Comparison of ENCODE assay signal across 17 cellular contexts in genomic region chr14:100074431-100075100, GRCh38. TPM values are rescaled to one million over a fixed set of nuclear protein-coding genes. Genes with fewer than 3 reads are reported as not detected.
A peak's percentile ranks its signal among the peaks of the same experiment; 100 is the strongest.
DNase-seq lines count a peak whose midpoint lies in the region; ATAC-seq and TF ChIP-seq lines count a peak whose summit lies in the region.
"Had no signal": no experiment of that assay in that cellular context is flagged by ENCODE, and none has a peak within 500 bp of the region (broad histone marks: within the 10 kb centered on the region; RNA-seq: fewer than 3 reads in every experiment).

No MANE protein-coding gene starts in this region.

- peaks cover 37% of the 10 kb centered on the region for H3K36me3 ChIP-seq in CD4-positive, alpha-beta memory T cell (ENCODE audit: insufficient read depth, low read length)
- H3K36me3 ChIP-seq in IMR-90 (ENCODE audit: control insufficient read depth, insufficient read depth, low read length) = no peaks in the 10 kb centered on the region
- H3K36me3 ChIP-seq: SJSA1 had no signal

- no peak overlapping the region for H2AFZ ChIP-seq in IMR-90 (replicated peaks; ENCODE audit: low read length, poor library complexity)

- H2AK9ac ChIP-seq in IMR-90 (replicated peaks; ENCODE audit: low read depth, low read length, poor library complexity) = no peak overlapping the region

- no peak overlapping the region for H4K8ac ChIP-seq in IMR-90 (ENCODE audit: low read depth in 2 of 2, low read length in 2 of 2)

- no peak overlapping the region for H3K4me2 ChIP-seq in IMR-90 (ENCODE audit: low read depth, low read length)

- no peak overlapping the region for H2BK20ac ChIP-seq in IMR-90 (ENCODE audit: low read depth, low read length)

- H4K5ac ChIP-seq in IMR-90 (ENCODE audit: low read depth, low read length) = no peak overlapping the region

- H3K4ac ChIP-seq in IMR-90 (ENCODE audit: low read depth, low read length) = no peak overlapping the region; the same call in 1 of the 2 replicates

- H3K9ac ChIP-seq in IMR-90 (ENCODE audit: low read depth, low read length) = no peak overlapping the region

- peak overlapping the region; percentile 71 to 89 (median 87) for H3K4me3 Mint-ChIP-seq in CD4-positive, alpha-beta memory T cell
- peak overlapping the region; percentile 88 for H3K4me3 Mint-ChIP-seq in activated naive CD8-positive, alpha-beta T cell
- H3K4me3 Mint-ChIP-seq in nephron progenitor cell (no peak overlapping the region), Calu3 (ENCODE audit: low read depth, unreplicated experiment) (no peak overlapping the region)

- no peak for TF ChIP-seq CTCF in IMR-90 (conservative IDR thresholded peaks at IDR 0.05; ENCODE audit: low read depth, low read length)
- TF ChIP-seq CTCF in nephron progenitor cell (IDR thresholded peaks at IDR 0.05) = no peak
- TF ChIP-seq CTCF in Calu3 (IDR thresholded peaks at IDR 0.05; ENCODE audit: unreplicated experiment) = no peak

- CTCF ChIA-PET in CD4-positive, alpha-beta memory T cell (lab: Charles Lee; ENCODE audit: partially characterized antibody) = interaction anchor here (1.0 to 49.4 kb wide), 5 partner anchors 3 to 91 kb away, joined by 3 to 1350 read pairs (median 100); partner anchors contain the start of gene EVL
- CTCF ChIA-PET in IMR-90 (lab: Yijun Ruan, JAX) = interaction anchor here (0.6 to 0.7 kb wide), 2 partner anchors 25 to 563 kb away, joined by 3 read pairs; no protein-coding TSS in a partner anchor
- CTCF ChIA-PET in Calu3 (lab: Charles Lee) = interaction anchor here (0.6 to 1.2 kb wide), 3 partner anchors 15 to 1580 kb away, joined by 3 read pairs; no protein-coding TSS in a partner anchor

- H3K9me3 Mint-ChIP-seq in CD4-positive, alpha-beta memory T cell = peaks cover 0 to 2% (median 0%) of the 10 kb centered on the region in 8 donors
- no peaks in the 10 kb centered on the region for H3K9me3 Mint-ChIP-seq in activated naive CD8-positive, alpha-beta T cell (ENCODE audit: low read depth)
- H3K9me3 Mint-ChIP-seq in nephron progenitor cell (peaks cover 6% of the 10 kb centered on the region), Calu3 (ENCODE audit: low read depth, unreplicated experiment) (no peaks in the 10 kb centered on the region)

- dilution Hi-C loops in IMR-90 (cut with HindIII; ENCODE audit: low sequenced_read_pairs, unreplicated experiment) = no loop called here

- no peak overlapping the region for H2BK120ac ChIP-seq in IMR-90 (ENCODE audit: low read depth, low read length)

- ATAC-seq in IMR-90 (ENCODE audit: low read depth) (no peak), GM18502 (IDR thresholded peaks at IDR 0.05; ENCODE audit: poor library complexity, unreplicated experiment) (no peak), left lobe of liver (no peak)

- H3K9me3 ChIP-seq in CD4-positive, alpha-beta memory T cell (ENCODE audit: control insufficient read depth in 1 of 2, low read length in 2 of 2) = no peaks in the 10 kb centered on the region
- H3K9me3 ChIP-seq in IMR-90 (ENCODE audit: control insufficient read depth, insufficient read depth, low read length) = no peaks in the 10 kb centered on the region
- H3K9me3 ChIP-seq: SJSA1 had no signal

- H3K56ac ChIP-seq in IMR-90 (ENCODE audit: extremely low read depth, insufficient read depth, low read length) = no peak overlapping the region

- peaks cover 2 to 10% of the 10 kb centered on the region in 2 experiments; a peak in 1 of 4 replicates for H3K79me1 ChIP-seq in IMR-90 (ENCODE audit: low read depth in 1 of 2, low read length in 2 of 2)

- H2BK5ac ChIP-seq in IMR-90 (ENCODE audit: low read depth, low read length, poor library complexity, severe bottlenecking) = no peak overlapping the region

- H3K18ac ChIP-seq in IMR-90 (ENCODE audit: low read depth, low read length) = no peak overlapping the region

- peak overlapping the region; percentile 91 to 99 (median 95) for H3K27ac Mint-ChIP-seq in CD4-positive, alpha-beta memory T cell
- peak overlapping the region; percentile 99 for H3K27ac Mint-ChIP-seq in activated naive CD8-positive, alpha-beta T cell
- H3K27ac Mint-ChIP-seq in nephron progenitor cell (peak overlapping the region; percentile 94), Calu3 (ENCODE audit: unreplicated experiment) (no peak overlapping the region)

- H4K20me1 ChIP-seq in IMR-90 (ENCODE audit: insufficient read depth, low read length) = peaks cover 18% of the 10 kb centered on the region

- H3K4me1 Mint-ChIP-seq in CD4-positive, alpha-beta memory T cell = peaks cover 80 to 99% (median 90%) of the 10 kb centered on the region in 4 donors
- H3K4me1 Mint-ChIP-seq in activated naive CD8-positive, alpha-beta T cell (ENCODE audit: low read depth) = peaks cover 94% of the 10 kb centered on the region
- H3K4me1 Mint-ChIP-seq in nephron progenitor cell (peaks cover 92% of the 10 kb centered on the region), Calu3 (ENCODE audit: low read depth, unreplicated experiment) (no peaks in the 10 kb centered on the region)

- H2AK5ac ChIP-seq in IMR-90 (ENCODE audit: low read depth, low read length) = no peak overlapping the region; the same call in 1 of the 2 replicates

- BruUV-seq in IMR-90 (replicated peaks; lab: Mats Ljungman, UMichigan) (no TSS peak), Calu3 (replicated peaks; lab: Mats Ljungman, UMichigan) (no TSS peak)

- peak overlapping the region in 1 of 2 donors; percentile 10 for H3K4me3 ChIP-seq in CD4-positive, alpha-beta memory T cell (ENCODE audit: low read length in 2 of 2)
- no peak overlapping the region for H3K4me3 ChIP-seq in IMR-90 (ENCODE audit: insufficient read depth, low read depth, low read length)
- H3K4me3 ChIP-seq: SJSA1 had no signal

- H3K27me3 ChIP-seq in CD4-positive, alpha-beta memory T cell (ENCODE audit: insufficient read depth, low read length) = no peaks in the 10 kb centered on the region
- H3K27me3 ChIP-seq in IMR-90 (ENCODE audit: control insufficient read depth, insufficient read depth, low read length) = no peaks in the 10 kb centered on the region
- H3K27me3 ChIP-seq: SJSA1 had no signal

- no peaks in the 10 kb centered on the region for H3K27me3 Mint-ChIP-seq in CD4-positive, alpha-beta memory T cell
- no peaks in the 10 kb centered on the region for H3K27me3 Mint-ChIP-seq in activated naive CD8-positive, alpha-beta T cell
- H3K27me3 Mint-ChIP-seq in nephron progenitor cell (ENCODE audit: low read depth, poor library complexity) (no peaks in the 10 kb centered on the region), Calu3 (ENCODE audit: unreplicated experiment) (no peaks in the 10 kb centered on the region)

- H3K4me1 ChIP-seq in CD4-positive, alpha-beta memory T cell (ENCODE audit: insufficient read depth, low read length) = peaks cover 100% of the 10 kb centered on the region
- peaks cover 8% of the 10 kb centered on the region; the same call in 1 of the 2 replicates for H3K4me1 ChIP-seq in IMR-90 (ENCODE audit: control insufficient read depth, insufficient read depth, low read length)

- peaks cover 6% of the 10 kb centered on the region; the same call in 1 of the 2 replicates for H3K9me1 ChIP-seq in IMR-90 (ENCODE audit: insufficient read depth, low read length)

- no peak for TF ChIP-seq RAD21 in IMR-90 (IDR thresholded peaks at IDR 0.05; ENCODE audit: low read length)

- intact Hi-C loops in CD4-positive, alpha-beta memory T cell (cut with micrococcal nuclease) = no loop called here
- intact Hi-C loops in IMR-90 (cut with micrococcal nuclease) = no loop called here
- intact Hi-C loops in Calu3 (cut with micrococcal nuclease; ENCODE audit: unreplicated experiment) = no loop called here

- POLR2A ChIA-PET in CD4-positive, alpha-beta memory T cell (lab: Charles Lee; ENCODE audit: partially characterized antibody) = interaction anchor here (1.2 to 22.7 kb wide), 5 partner anchors 4 to 166 kb away, joined by 3 to 1011 read pairs (median 941); partner anchors contain the start of gene EVL
- POLR2A ChIA-PET in IMR-90 (lab: Charles Lee; ENCODE audit: unreplicated experiment) = no interaction called here

- H2BK15ac ChIP-seq in IMR-90 (ENCODE audit: low read depth, low read length) = no peak overlapping the region

- DNase-seq in CD4-positive, alpha-beta memory T cell = no peak
- DNase-seq in IMR-90 = no peak
- DNase-seq in nephron progenitor cell = no peak
- no peak for DNase-seq in left lobe of liver (ENCODE audit: low spot score)
- no peak for DNase-seq in midbrain (lab: John Stamatoyannopoulos, UW)
- no peak for DNase-seq in Calu3
- DNase-seq: activated CD8-positive, alpha-beta memory T cell treated with anti-CD3 and anti-CD28 coated beads, Interleukin-2, amount 50 U/mL, for 48 hours; aorta; cortex of kidney; KG1; NCI-H146; NCI-H446 treated with DMSO at 0.1 percent for 48 hours; posterior cingulate gyrus had no signal

- no peak overlapping the region for H3K23ac ChIP-seq in IMR-90 (ENCODE audit: low read depth, low read length)

- H3K36me3 Mint-ChIP-seq in CD4-positive, alpha-beta memory T cell = peaks cover 76 to 81% of the 10 kb centered on the region in 2 donors
- H3K36me3 Mint-ChIP-seq in activated naive CD8-positive, alpha-beta T cell = peaks cover 11% of the 10 kb centered on the region
- peaks cover 19% of the 10 kb centered on the region for H3K36me3 Mint-ChIP-seq in nephron progenitor cell (ENCODE audit: low read depth)
- no peaks in the 10 kb centered on the region for H3K36me3 Mint-ChIP-seq in Calu3 (ENCODE audit: insufficient read depth, unreplicated experiment)

- WGBS in IMR-90 (ENCODE audit: extremely low coverage in 2 of 2, insufficient read length in 1 of 2), 2 experiments = 94% methylated on average over 5 of the region's 7 CpGs; no CpG with 5 or more reads in 1 of the 2 experiments

- in situ Hi-C loops in IMR-90 (cut with MboI; ENCODE audit: low sequenced_read_pairs) = no loop called here

- no peak for TF ChIP-seq POLR2A in IMR-90 (IDR thresholded peaks at IDR 0.05; ENCODE audit: low read depth, low read length)

- H3K14ac ChIP-seq in IMR-90 (replicated peaks; ENCODE audit: low read depth, low read length) = 0 out of 2 replicates have a peak overlapping the region, but pooled peaks have one; percentile 37

- H4K91ac ChIP-seq in IMR-90 (ENCODE audit: insufficient read depth, low read depth, low read length) = no peak overlapping the region

- peak overlapping the region; percentile 81 for H3K27ac ChIP-seq in CD4-positive, alpha-beta memory T cell (ENCODE audit: low read depth, low read length)
- H3K27ac ChIP-seq in IMR-90 (ENCODE audit: insufficient read depth, low read length) = no peak overlapping the region
- H3K27ac ChIP-seq: C4-2B, SJSA1 had no signal

TF ChIP-seq in IMR-90, 13 proteins besides CTCF, POLR2A, EP300 and RAD21 (continues in another document):
- TF ChIP-seq MXI1 (IDR thresholded peaks at IDR 0.05; ENCODE audit: borderline replicate concordance, low read depth, low read length) (no peak), BHLHE40 (IDR thresholded peaks at IDR 0.05; ENCODE audit: low read depth, low read length) (no peak), MAFK (IDR thresholded peaks at IDR 0.05; ENCODE audit: low read depth, low read length) (no peak), CHD1 (IDR thresholded peaks at IDR 0.05; ENCODE audit: low read depth, low read length) (no peak)

RNA-seq across cellular contexts. Expression of gene EVL, which starts 9.3 kb away (rescaled TPM):
- total RNA-seq in CD4-positive, alpha-beta memory T cell = 1,000 to 10,000 TPM; 1,287 to 1,352 TPM
- 100 to 1,000 TPM in 1 of 2 donors, 10 to 100 TPM in 1; 81.8 to 147 TPM for polyA plus RNA-seq in CD4-positive, alpha-beta memory T cell
- total RNA-seq in IMR-90 (2012; rRNA removed) = 7.2 TPM in 2 replicates
- 36.5 and 36.6 TPM in 2 replicates for polyA plus RNA-seq in IMR-90 (2012; rRNA removed)
- polyA plus RNA-seq in IMR-90 (2012; cell fraction: cytosol; rRNA removed) = 23.4 and 26.6 TPM in 2 replicates
- 208 and 301 TPM in 2 replicates for polyA plus RNA-seq in IMR-90 (2012; cell fraction: nucleus; rRNA removed; ENCODE audit: low replicate concordance)
- 76.2 TPM for total RNA-seq in left lobe of liver
- total RNA-seq in Calu3 (2022) = 24.7 and 33.5 TPM in 2 replicates

Comparison
In these comparisons a context has a peak if more than half of its experiments do, and no peak if none do; other contexts are left out.
1. H3K4me3 Mint-ChIP-seq: peak in CD4-positive, alpha-beta memory T cell (8 of 8) and activated naive CD8-positive, alpha-beta T cell (single experiment); none in nephron progenitor cell (single experiment) and Calu3 (single experiment).
2. RNA of gene EVL, which starts 9.3 kb away (total RNA-seq): 1,287 to 1,352 TPM in CD4-positive, alpha-beta memory T cell; 76.2 TPM in left lobe of liver (single experiment), 24.7 to 33.5 TPM in Calu3 and 7.2 TPM in IMR-90; every median in the first group is over 10 times any median in the second.